1 cellular context compared by ENCODE assay signal in the genomic region with DNA sequence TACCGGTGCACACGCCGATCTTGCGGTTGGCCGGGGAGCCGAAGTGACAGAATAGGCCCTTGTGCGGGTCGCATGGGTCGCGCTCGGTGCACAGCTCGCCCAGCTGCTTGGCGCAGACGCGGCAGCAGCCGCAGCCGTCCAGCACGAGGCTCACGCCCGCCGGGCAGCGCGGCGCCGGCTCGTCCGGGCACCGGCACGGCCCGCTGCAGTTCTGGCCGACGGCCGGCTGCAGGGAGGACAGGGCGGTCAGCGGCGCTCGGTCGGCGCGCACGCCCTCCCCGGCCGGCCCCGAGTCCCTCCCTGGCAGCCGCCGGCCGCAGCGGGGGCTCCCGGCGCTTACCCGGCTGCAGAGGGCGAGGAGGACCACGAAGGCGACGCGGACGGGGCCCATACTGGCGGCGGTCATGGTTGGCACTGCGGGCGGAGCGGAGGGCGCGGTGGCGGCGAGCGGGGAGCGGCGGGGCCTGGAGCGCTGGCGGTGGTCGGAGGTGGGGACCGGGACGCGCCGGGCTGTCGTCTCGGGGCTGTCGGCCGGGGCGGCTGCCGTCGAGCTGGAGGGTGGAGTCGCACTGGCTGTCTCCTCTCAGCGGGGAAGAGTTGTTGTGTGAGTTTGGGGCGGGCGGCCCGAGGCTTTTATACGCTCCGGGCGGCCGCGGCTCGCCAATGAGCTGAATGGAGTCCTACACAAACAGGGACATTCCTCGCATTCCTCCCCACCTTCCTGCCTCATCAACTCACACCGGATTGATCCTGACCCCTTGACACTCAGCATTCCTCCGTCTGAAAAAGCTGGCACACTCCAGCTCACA.
TF ChIP-seq lines count a peak whose summit lies in the region.

A gene with protein sequence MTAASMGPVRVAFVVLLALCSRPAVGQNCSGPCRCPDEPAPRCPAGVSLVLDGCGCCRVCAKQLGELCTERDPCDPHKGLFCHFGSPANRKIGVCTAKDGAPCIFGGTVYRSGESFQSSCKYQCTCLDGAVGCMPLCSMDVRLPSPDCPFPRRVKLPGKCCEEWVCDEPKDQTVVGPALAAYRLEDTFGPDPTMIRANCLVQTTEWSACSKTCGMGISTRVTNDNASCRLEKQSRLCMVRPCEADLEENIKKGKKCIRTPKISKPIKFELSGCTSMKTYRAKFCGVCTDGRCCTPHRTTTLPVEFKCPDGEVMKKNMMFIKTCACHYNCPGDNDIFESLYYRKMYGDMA (minus strand): TSS at position 606 of the 809 bp plus-strand sequence. CDS start 200 bp downstream, at position 406.

TF ChIP-seq in HepG2, 621 proteins besides CTCF, POLR2A, EP300 and RAD21 (continued from another document and continues in another):
- TF ChIP-seq, protein P1, sequence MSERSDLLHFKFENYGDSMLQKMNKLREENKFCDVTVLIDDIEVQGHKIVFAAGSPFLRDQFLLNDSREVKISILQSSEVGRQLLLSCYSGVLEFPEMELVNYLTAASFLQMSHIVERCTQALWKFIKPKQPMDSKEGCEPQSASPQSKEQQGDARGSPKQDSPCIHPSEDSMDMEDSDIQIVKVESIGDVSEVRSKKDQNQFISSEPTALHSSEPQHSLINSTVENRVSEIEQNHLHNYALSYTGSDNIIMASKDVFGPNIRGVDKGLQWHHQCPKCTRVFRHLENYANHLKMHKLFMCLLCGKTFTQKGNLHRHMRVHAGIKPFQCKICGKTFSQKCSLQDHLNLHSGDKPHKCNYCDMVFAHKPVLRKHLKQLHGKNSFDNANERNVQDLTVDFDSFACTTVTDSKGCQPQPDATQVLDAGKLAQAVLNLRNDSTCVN (CRISPR knock-in tag; IDR thresholded peaks at IDR 0.05; ENCODE audit: borderline replicate concordance) = peak; percentile 90
- TF ChIP-seq, protein P2, sequence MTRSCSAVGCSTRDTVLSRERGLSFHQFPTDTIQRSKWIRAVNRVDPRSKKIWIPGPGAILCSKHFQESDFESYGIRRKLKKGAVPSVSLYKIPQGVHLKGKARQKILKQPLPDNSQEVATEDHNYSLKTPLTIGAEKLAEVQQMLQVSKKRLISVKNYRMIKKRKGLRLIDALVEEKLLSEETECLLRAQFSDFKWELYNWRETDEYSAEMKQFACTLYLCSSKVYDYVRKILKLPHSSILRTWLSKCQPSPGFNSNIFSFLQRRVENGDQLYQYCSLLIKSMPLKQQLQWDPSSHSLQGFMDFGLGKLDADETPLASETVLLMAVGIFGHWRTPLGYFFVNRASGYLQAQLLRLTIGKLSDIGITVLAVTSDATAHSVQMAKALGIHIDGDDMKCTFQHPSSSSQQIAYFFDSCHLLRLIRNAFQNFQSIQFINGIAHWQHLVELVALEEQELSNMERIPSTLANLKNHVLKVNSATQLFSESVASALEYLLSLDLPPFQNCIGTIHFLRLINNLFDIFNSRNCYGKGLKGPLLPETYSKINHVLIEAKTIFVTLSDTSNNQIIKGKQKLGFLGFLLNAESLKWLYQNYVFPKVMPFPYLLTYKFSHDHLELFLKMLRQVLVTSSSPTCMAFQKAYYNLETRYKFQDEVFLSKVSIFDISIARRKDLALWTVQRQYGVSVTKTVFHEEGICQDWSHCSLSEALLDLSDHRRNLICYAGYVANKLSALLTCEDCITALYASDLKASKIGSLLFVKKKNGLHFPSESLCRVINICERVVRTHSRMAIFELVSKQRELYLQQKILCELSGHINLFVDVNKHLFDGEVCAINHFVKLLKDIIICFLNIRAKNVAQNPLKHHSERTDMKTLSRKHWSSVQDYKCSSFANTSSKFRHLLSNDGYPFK (CRISPR knock-in tag; IDR thresholded peaks at IDR 0.05; ENCODE audit: borderline replicate concordance) = no peak
- peak; percentile 34; the same call in 1 of the 2 replicates for TF ChIP-seq CAMTA2 (CRISPR knock-in tag; IDR thresholded peaks at IDR 0.05; ENCODE audit: borderline replicate concordance)
- TF ChIP-seq, protein P3, sequence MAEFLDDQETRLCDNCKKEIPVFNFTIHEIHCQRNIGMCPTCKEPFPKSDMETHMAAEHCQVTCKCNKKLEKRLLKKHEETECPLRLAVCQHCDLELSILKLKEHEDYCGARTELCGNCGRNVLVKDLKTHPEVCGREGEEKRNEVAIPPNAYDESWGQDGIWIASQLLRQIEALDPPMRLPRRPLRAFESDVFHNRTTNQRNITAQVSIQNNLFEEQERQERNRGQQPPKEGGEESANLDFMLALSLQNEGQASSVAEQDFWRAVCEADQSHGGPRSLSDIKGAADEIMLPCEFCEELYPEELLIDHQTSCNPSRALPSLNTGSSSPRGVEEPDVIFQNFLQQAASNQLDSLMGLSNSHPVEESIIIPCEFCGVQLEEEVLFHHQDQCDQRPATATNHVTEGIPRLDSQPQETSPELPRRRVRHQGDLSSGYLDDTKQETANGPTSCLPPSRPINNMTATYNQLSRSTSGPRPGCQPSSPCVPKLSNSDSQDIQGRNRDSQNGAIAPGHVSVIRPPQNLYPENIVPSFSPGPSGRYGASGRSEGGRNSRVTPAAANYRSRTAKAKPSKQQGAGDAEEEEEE (CRISPR knock-in tag; IDR thresholded peaks at IDR 0.05; ENCODE audit: borderline replicate concordance) = no peak
- no peak for TF ChIP-seq ZNF337 (CRISPR knock-in tag; IDR thresholded peaks at IDR 0.05; ENCODE audit: borderline replicate concordance, low read depth)
- no peak for TF ChIP-seq SATB2 (CRISPR knock-in tag; IDR thresholded peaks at IDR 0.05)
- TF ChIP-seq, protein P4, sequence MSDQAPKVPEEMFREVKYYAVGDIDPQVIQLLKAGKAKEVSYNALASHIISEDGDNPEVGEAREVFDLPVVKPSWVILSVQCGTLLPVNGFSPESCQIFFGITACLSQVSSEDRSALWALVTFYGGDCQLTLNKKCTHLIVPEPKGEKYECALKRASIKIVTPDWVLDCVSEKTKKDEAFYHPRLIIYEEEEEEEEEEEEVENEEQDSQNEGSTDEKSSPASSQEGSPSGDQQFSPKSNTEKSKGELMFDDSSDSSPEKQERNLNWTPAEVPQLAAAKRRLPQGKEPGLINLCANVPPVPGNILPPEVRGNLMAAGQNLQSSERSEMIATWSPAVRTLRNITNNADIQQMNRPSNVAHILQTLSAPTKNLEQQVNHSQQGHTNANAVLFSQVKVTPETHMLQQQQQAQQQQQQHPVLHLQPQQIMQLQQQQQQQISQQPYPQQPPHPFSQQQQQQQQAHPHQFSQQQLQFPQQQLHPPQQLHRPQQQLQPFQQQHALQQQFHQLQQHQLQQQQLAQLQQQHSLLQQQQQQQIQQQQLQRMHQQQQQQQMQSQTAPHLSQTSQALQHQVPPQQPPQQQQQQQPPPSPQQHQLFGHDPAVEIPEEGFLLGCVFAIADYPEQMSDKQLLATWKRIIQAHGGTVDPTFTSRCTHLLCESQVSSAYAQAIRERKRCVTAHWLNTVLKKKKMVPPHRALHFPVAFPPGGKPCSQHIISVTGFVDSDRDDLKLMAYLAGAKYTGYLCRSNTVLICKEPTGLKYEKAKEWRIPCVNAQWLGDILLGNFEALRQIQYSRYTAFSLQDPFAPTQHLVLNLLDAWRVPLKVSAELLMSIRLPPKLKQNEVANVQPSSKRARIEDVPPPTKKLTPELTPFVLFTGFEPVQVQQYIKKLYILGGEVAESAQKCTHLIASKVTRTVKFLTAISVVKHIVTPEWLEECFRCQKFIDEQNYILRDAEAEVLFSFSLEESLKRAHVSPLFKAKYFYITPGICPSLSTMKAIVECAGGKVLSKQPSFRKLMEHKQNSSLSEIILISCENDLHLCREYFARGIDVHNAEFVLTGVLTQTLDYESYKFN (CRISPR knock-in tag; conservative IDR thresholded peaks at IDR 0.05) = peak; percentile 95
- TF ChIP-seq TEAD2 (CRISPR knock-in tag; IDR thresholded peaks at IDR 0.05) = peak; percentile 90; the same call in 1 of the 2 replicates
- no peak for TF ChIP-seq RFX1 (IDR thresholded peaks at IDR 0.05)
- peak; percentile 57; the same call in 1 of the 2 replicates for TF ChIP-seq DMAP1 (CRISPR knock-in tag; IDR thresholded peaks at IDR 0.05)
- TF ChIP-seq HDAC2 (CRISPR knock-in tag; IDR thresholded peaks at IDR 0.05) = peak; percentile 93
- TF ChIP-seq ZFY (CRISPR knock-in tag; IDR thresholded peaks at IDR 0.05) = peak; percentile 86
- TF ChIP-seq ZNF12 (CRISPR knock-in tag; IDR thresholded peaks at IDR 0.05) = no peak
- TF ChIP-seq ISL2 (CRISPR knock-in tag; IDR thresholded peaks at IDR 0.05) = peak; percentile 95
- peak; percentile 98 for TF ChIP-seq GTF2F1 (IDR thresholded peaks at IDR 0.05; ENCODE audit: low read length)
- TF ChIP-seq, protein P5, sequence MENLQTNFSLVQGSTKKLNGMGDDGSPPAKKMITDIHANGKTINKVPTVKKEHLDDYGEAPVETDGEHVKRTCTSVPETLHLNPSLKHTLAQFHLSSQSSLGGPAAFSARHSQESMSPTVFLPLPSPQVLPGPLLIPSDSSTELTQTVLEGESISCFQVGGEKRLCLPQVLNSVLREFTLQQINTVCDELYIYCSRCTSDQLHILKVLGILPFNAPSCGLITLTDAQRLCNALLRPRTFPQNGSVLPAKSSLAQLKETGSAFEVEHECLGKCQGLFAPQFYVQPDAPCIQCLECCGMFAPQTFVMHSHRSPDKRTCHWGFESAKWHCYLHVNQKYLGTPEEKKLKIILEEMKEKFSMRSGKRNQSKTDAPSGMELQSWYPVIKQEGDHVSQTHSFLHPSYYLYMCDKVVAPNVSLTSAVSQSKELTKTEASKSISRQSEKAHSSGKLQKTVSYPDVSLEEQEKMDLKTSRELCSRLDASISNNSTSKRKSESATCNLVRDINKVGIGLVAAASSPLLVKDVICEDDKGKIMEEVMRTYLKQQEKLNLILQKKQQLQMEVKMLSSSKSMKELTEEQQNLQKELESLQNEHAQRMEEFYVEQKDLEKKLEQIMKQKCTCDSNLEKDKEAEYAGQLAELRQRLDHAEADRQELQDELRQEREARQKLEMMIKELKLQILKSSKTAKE (CRISPR knock-in tag; IDR thresholded peaks at IDR 0.05; ENCODE audit: borderline replicate concordance) = peak; percentile 92
- no peak for TF ChIP-seq ATF1 (CRISPR knock-in tag; IDR thresholded peaks at IDR 0.05)
- TF ChIP-seq ETV6 (CRISPR knock-in tag; conservative IDR thresholded peaks at IDR 0.05) = peak; percentile 92
- TF ChIP-seq, protein P6, sequence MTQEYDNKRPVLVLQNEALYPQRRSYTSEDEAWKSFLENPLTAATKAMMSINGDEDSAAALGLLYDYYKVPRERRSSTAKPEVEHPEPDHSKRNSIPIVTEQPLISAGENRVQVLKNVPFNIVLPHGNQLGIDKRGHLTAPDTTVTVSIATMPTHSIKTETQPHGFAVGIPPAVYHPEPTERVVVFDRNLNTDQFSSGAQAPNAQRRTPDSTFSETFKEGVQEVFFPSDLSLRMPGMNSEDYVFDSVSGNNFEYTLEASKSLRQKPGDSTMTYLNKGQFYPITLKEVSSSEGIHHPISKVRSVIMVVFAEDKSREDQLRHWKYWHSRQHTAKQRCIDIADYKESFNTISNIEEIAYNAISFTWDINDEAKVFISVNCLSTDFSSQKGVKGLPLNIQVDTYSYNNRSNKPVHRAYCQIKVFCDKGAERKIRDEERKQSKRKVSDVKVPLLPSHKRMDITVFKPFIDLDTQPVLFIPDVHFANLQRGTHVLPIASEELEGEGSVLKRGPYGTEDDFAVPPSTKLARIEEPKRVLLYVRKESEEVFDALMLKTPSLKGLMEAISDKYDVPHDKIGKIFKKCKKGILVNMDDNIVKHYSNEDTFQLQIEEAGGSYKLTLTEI (CRISPR knock-in tag; conservative IDR thresholded peaks at IDR 0.05) = no peak; the same call in 1 of the 2 replicates
- peak; percentile 89 for TF ChIP-seq NKX3-1 (CRISPR knock-in tag; IDR thresholded peaks at IDR 0.05)
- TF ChIP-seq, protein P7, sequence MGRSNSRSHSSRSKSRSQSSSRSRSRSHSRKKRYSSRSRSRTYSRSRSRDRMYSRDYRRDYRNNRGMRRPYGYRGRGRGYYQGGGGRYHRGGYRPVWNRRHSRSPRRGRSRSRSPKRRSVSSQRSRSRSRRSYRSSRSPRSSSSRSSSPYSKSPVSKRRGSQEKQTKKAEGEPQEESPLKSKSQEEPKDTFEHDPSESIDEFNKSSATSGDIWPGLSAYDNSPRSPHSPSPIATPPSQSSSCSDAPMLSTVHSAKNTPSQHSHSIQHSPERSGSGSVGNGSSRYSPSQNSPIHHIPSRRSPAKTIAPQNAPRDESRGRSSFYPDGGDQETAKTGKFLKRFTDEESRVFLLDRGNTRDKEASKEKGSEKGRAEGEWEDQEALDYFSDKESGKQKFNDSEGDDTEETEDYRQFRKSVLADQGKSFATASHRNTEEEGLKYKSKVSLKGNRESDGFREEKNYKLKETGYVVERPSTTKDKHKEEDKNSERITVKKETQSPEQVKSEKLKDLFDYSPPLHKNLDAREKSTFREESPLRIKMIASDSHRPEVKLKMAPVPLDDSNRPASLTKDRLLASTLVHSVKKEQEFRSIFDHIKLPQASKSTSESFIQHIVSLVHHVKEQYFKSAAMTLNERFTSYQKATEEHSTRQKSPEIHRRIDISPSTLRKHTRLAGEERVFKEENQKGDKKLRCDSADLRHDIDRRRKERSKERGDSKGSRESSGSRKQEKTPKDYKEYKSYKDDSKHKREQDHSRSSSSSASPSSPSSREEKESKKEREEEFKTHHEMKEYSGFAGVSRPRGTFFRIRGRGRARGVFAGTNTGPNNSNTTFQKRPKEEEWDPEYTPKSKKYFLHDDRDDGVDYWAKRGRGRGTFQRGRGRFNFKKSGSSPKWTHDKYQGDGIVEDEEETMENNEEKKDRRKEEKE (IDR thresholded peaks at IDR 0.05) = no peak
- TF ChIP-seq, protein P8, sequence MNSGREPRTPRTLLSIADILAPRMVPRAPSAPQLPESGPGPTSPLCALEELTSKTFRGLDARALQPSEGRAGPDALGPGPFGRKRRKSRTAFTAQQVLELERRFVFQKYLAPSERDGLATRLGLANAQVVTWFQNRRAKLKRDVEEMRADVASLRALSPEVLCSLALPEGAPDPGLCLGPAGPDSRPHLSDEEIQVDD (CRISPR knock-in tag; IDR thresholded peaks at IDR 0.05; ENCODE audit: borderline replicate concordance) = peak; percentile 83; the same call in 1 of the 2 replicates
- peak; percentile 53 for TF ChIP-seq ZBTB21 (CRISPR knock-in tag; IDR thresholded peaks at IDR 0.05)
- no peak for TF ChIP-seq ZNF383 (CRISPR knock-in tag; IDR thresholded peaks at IDR 0.05; ENCODE audit: borderline replicate concordance)
- TF ChIP-seq, protein P9, sequence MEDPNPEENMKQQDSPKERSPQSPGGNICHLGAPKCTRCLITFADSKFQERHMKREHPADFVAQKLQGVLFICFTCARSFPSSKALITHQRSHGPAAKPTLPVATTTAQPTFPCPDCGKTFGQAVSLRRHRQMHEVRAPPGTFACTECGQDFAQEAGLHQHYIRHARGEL (CRISPR knock-in tag; IDR thresholded peaks at IDR 0.05) = no peak
- peak; percentile 63; the same call in 1 of the 2 replicates for TF ChIP-seq ZNF703 (CRISPR knock-in tag; IDR thresholded peaks at IDR 0.05; ENCODE audit: borderline replicate concordance)
- TF ChIP-seq JUN (CRISPR knock-in tag; IDR thresholded peaks at IDR 0.05) = 0 out of 2 replicates have a peak, but pooled peaks have one; percentile 66
- no peak for TF ChIP-seq SUZ12 (IDR thresholded peaks at IDR 0.05; ENCODE audit: low read depth, low read length)
- 0 out of 2 replicates have a peak, but pooled peaks have one; percentile 30 for TF ChIP-seq JUNB (CRISPR knock-in tag; IDR thresholded peaks at IDR 0.05; ENCODE audit: borderline replicate concordance)
- no peak for TF ChIP-seq ELF4 (CRISPR knock-in tag; IDR thresholded peaks at IDR 0.05; ENCODE audit: borderline replicate concordance)
- peak; percentile 88 for TF ChIP-seq RCOR2 (CRISPR knock-in tag; IDR thresholded peaks at IDR 0.05)
- TF ChIP-seq NCOA5 (CRISPR knock-in tag; IDR thresholded peaks at IDR 0.05) = no peak
- peak; percentile 69 for TF ChIP-seq BHLHE40 (IDR thresholded peaks at IDR 0.05; ENCODE audit: low read length)
- TF ChIP-seq ZNF124 (CRISPR knock-in tag; IDR thresholded peaks at IDR 0.05) = peak; percentile 60; the same call in 1 of the 2 replicates
